ENCODE assay signal across 18 cellular contexts in the genomic region with DNA sequence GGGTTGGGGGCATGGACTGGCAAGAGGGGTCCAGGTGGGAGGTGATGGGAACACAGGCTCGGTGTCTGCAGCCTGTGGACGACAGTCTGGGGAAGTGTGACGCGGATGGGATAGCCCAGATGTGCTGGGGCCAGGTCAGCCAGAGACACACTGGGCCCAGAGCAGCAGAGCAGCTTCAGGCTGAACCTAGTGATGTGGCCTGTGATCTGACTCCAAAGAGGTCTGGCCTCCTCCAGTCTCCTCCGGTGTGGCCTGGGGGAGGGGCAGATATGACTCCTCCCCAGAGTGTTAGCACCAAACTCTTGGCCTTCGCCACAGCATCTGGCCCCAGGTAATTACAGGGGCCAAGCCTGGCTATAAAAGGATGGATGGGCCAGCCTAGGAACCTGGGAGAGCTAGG. TPM values are rescaled to one million over a fixed set of nuclear protein-coding genes. Genes with fewer than 3 reads are reported as not detected.
"Had no signal": no experiment of that assay in that cellular context is flagged by ENCODE, and none has a peak within 500 bp of the region (broad histone marks: within the 10 kb centered on the region; RNA-seq: fewer than 3 reads in every experiment).

No MANE protein-coding gene starts in this region.

- H3K4me3 ChIP-seq: body of pancreas, cardiac muscle cell, heart right ventricle, neural progenitor cell, testis, vagina had no signal

- H3K9me3 ChIP-seq: body of pancreas, heart right ventricle, testis, vagina had no signal

- H3K4me3 Mint-ChIP-seq: activated CD4-positive, alpha-beta memory T cell treated with anti-CD3 and anti-CD28 coated beads, Interleukin-2, amount 10 ng/mL, durations not matched to agents 7 days and 5 days; activated CD4-positive, alpha-beta T cell treated with anti-CD3 and anti-CD28 coated beads, Interleukin-2, amount 10 ng/mL, durations not matched to agents 24 days and 14 days; activated CD8-positive, alpha-beta memory T cell treated with anti-CD3 and anti-CD28 coated beads, Interleukin-2, amount 10 ng/mL, durations not matched to agents 7 days and 5 days; activated naive CD8-positive, alpha-beta T cell treated with anti-CD3 and anti-CD28 coated beads, Interleukin-2, amount 50 U/mL, for 24 hours; activated T-helper 1 cell treated with anti-CD3 and anti-CD28 coated beads, Interleukin-12 subunit alpha, Interleukin-12 subunit beta, Interleukin-2, Interleukin-4 antibody, amounts not matched to agents 30 ng/mL and 10 ng/mL and 1 ng/mL, durations not matched to agents 14 hours and 24 hours and 36 hours; mesothelial cell of epicardium; T-helper 2 cell treated with Interferon-gamma antibody and Interleukin-4, amounts not matched to agents 5 μg/mL and 100 μg/mL, for 36 hours; type B pancreatic cell had no signal

- H3K36me3 ChIP-seq: cardiac muscle cell, heart right ventricle, neural progenitor cell, vagina had no signal

- H3K9ac ChIP-seq: neural progenitor cell had no signal

- H3K36me3 Mint-ChIP-seq: activated CD8-positive, alpha-beta memory T cell treated with anti-CD3 and anti-CD28 coated beads, Interleukin-2, amount 10 ng/mL, durations not matched to agents 7 days and 5 days; mesothelial cell of epicardium; naive thymus-derived CD8-positive, alpha-beta T cell; neural progenitor cell; type B pancreatic cell had no signal

- H3K27ac Mint-ChIP-seq: activated CD4-positive, alpha-beta memory T cell treated with anti-CD3 and anti-CD28 coated beads, Interleukin-2, amount 10 ng/mL, durations not matched to agents 7 days and 5 days; activated CD4-positive, alpha-beta T cell treated with anti-CD3 and anti-CD28 coated beads, Interleukin-2, amount 10 ng/mL, durations not matched to agents 24 days and 14 days; activated CD8-positive, alpha-beta memory T cell treated with anti-CD3 and anti-CD28 coated beads, Interleukin-2, amount 10 ng/mL, durations not matched to agents 7 days and 5 days; activated naive CD8-positive, alpha-beta T cell treated with anti-CD3 and anti-CD28 coated beads, Interleukin-2, amount 50 U/mL, for 24 hours; activated T-helper 1 cell treated with anti-CD3 and anti-CD28 coated beads, Interleukin-12 subunit alpha, Interleukin-12 subunit beta, Interleukin-2, Interleukin-4 antibody, amounts not matched to agents 30 ng/mL and 10 ng/mL and 1 ng/mL, durations not matched to agents 14 hours and 24 hours and 36 hours; neural progenitor cell; T-helper 2 cell treated with Interferon-gamma antibody and Interleukin-4, amounts not matched to agents 5 μg/mL and 100 μg/mL, for 36 hours had no signal

- H3K4me2 ChIP-seq: neural progenitor cell had no signal

- H3K27me3 ChIP-seq: body of pancreas, cardiac muscle cell, heart right ventricle, testis, vagina had no signal

- H3K9me3 Mint-ChIP-seq: activated CD4-positive, alpha-beta memory T cell treated with anti-CD3 and anti-CD28 coated beads, Interleukin-2, amount 10 ng/mL, durations not matched to agents 7 days and 5 days; activated CD4-positive, alpha-beta T cell treated with anti-CD3 and anti-CD28 coated beads, Interleukin-2, amount 10 ng/mL, durations not matched to agents 24 days and 14 days; activated naive CD8-positive, alpha-beta T cell treated with anti-CD3 and anti-CD28 coated beads, Interleukin-2, amount 50 U/mL, for 24 hours; activated T-helper 1 cell treated with anti-CD3 and anti-CD28 coated beads, Interleukin-12 subunit alpha, Interleukin-12 subunit beta, Interleukin-2, Interleukin-4 antibody, amounts not matched to agents 30 ng/mL and 10 ng/mL and 1 ng/mL, durations not matched to agents 14 hours and 24 hours and 36 hours; mesothelial cell of epicardium; naive thymus-derived CD8-positive, alpha-beta T cell; neural progenitor cell; stimulated activated naive B cell treated with anti-CD40 and anti-IgM and Interleukin-4, amounts not matched to agents 10 μg/mL and 1 μg/mL and 100 μg/mL, for 72 hours; T-helper 2 cell treated with Interferon-gamma antibody and Interleukin-4, amounts not matched to agents 5 μg/mL and 100 μg/mL, for 36 hours; type B pancreatic cell had no signal

- H3K27ac ChIP-seq: body of pancreas, cardiac muscle cell, heart right ventricle, neural progenitor cell, testis, vagina, VCaP had no signal

RNA-seq across cellular contexts. Expression of gene EFNA1, which starts 35.5 kb away (rescaled TPM):
- total RNA-seq: activated CD4-positive, alpha-beta memory T cell treated with anti-CD3 and anti-CD28 coated beads, Interleukin-2, amount 10 ng/mL, durations not matched to agents 7 days and 5 days; activated CD4-positive, alpha-beta T cell treated with anti-CD3 and anti-CD28 coated beads, Interleukin-2, amount 10 ng/mL, durations not matched to agents 24 days and 14 days; activated CD8-positive, alpha-beta memory T cell treated with anti-CD3 and anti-CD28 coated beads, Interleukin-2, amount 10 ng/mL, durations not matched to agents 7 days and 5 days; activated T-helper 1 cell treated with anti-CD3 and anti-CD28 coated beads, Interleukin-12 subunit alpha, Interleukin-12 subunit beta, Interleukin-2, Interleukin-4 antibody, amounts not matched to agents 30 ng/mL and 10 ng/mL and 1 ng/mL, durations not matched to agents 14 hours and 24 hours and 36 hours; fibroblast of lung had no signal
